1 cellular context compared by ENCODE assay signal in the genomic region with DNA sequence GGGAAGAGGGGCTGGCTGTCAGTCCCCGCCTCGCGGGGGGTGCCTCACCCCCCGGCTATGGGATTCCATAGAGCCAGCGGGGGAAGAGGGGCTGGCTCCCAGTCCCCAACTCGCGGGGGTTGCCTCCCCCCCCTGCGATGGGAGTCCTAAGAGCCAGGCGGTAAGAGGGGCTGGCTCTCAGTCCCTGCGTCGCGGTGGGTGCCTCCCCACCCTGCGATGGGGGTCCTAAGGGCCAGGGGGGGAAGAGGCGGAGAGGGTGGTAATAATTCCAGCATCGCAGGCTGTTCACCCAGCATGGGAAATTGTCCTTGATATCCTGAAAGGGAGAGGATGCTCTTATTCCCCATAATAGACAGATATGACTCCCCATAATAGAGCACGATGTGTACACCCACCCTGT.
TF ChIP-seq lines count a peak whose summit lies in the region.

No MANE protein-coding gene starts in this region.

TF ChIP-seq in HepG2, 621 proteins besides CTCF, POLR2A, EP300 and RAD21:
- TF ChIP-seq U2AF2 (IDR thresholded peaks at IDR 0.05; ENCODE audit: low read depth, low read length), result no peak
- TF ChIP-seq, protein P1, sequence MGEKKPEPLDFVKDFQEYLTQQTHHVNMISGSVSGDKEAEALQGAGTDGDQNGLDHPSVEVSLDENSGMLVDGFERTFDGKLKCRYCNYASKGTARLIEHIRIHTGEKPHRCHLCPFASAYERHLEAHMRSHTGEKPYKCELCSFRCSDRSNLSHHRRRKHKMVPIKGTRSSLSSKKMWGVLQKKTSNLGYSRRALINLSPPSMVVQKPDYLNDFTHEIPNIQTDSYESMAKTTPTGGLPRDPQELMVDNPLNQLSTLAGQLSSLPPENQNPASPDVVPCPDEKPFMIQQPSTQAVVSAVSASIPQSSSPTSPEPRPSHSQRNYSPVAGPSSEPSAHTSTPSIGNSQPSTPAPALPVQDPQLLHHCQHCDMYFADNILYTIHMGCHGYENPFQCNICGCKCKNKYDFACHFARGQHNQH (CRISPR knock-in tag; IDR thresholded peaks at IDR 0.05), result no peak
- TF ChIP-seq ZNF775 (CRISPR knock-in tag; IDR thresholded peaks at IDR 0.05; ENCODE audit: borderline replicate concordance), result no peak
- TF ChIP-seq ZSCAN9 (CRISPR knock-in tag; IDR thresholded peaks at IDR 0.05; ENCODE audit: borderline replicate concordance), result no peak
- no peak for TF ChIP-seq ZNF468 (CRISPR knock-in tag; IDR thresholded peaks at IDR 0.05)
- TF ChIP-seq, protein P2, sequence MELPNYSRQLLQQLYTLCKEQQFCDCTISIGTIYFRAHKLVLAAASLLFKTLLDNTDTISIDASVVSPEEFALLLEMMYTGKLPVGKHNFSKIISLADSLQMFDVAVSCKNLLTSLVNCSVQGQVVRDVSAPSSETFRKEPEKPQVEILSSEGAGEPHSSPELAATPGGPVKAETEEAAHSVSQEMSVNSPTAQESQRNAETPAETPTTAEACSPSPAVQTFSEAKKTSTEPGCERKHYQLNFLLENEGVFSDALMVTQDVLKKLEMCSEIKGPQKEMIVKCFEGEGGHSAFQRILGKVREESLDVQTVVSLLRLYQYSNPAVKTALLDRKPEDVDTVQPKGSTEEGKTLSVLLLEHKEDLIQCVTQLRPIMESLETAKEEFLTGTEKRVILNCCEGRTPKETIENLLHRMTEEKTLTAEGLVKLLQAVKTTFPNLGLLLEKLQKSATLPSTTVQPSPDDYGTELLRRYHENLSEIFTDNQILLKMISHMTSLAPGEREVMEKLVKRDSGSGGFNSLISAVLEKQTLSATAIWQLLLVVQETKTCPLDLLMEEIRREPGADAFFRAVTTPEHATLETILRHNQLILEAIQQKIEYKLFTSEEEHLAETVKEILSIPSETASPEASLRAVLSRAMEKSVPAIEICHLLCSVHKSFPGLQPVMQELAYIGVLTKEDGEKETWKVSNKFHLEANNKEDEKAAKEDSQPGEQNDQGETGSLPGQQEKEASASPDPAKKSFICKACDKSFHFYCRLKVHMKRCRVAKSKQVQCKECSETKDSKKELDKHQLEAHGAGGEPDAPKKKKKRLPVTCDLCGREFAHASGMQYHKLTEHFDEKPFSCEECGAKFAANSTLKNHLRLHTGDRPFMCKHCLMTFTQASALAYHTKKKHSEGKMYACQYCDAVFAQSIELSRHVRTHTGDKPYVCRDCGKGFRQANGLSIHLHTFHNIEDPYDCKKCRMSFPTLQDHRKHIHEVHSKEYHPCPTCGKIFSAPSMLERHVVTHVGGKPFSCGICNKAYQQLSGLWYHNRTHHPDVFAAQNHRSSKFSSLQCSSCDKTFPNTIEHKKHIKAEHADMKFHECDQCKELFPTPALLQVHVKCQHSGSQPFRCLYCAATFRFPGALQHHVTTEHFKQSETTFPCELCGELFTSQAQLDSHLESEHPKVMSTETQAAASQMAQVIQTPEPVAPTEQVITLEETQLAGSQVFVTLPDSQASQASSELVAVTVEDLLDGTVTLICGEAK (IDR thresholded peaks at IDR 0.05), result no peak
- TF ChIP-seq, protein P2 (CRISPR knock-in tag; IDR thresholded peaks at IDR 0.05), result no peak
- no peak for TF ChIP-seq ZZZ3 (CRISPR knock-in tag; IDR thresholded peaks at IDR 0.05; ENCODE audit: borderline replicate concordance)
TF ChIP-seq in HepG2: peak in this region for 0.
